ENCODE assay signal across 10 cellular contexts in genomic region chr17:39057807-39058206, GRCh38.
DNase-seq lines count a peak whose midpoint lies in the region; ATAC-seq and TF ChIP-seq lines count a peak whose summit lies in the region.
"Had no signal": no experiment of that assay in that cellular context is flagged by ENCODE, and none has a peak within 500 bp of the region (broad histone marks: within the 10 kb centered on the region; RNA-seq: fewer than 3 reads in every experiment).

No MANE protein-coding gene starts in this region.

- no peak overlapping the region for H3K56ac ChIP-seq in mesendoderm (ENCODE audit: low read length)

- peaks cover 16% of the 10 kb centered on the region for H3K4me1 Mint-ChIP-seq in WTC11
- H3K4me1 Mint-ChIP-seq in type B pancreatic cell (ENCODE audit: unreplicated experiment) = peaks cover 14% of the 10 kb centered on the region
- H3K4me1 Mint-ChIP-seq in stimulated activated naive B cell treated with anti-CD40 and anti-IgM and Interleukin-4, amounts not matched to agents 10 μg/mL and 1 μg/mL and 100 μg/mL, for 72 hours = peaks cover 2 to 9% of the 10 kb centered on the region in 2 donors

- peaks cover 0 to 35% (median 6%) of the 10 kb centered on the region in 12 donors for H3K4me1 ChIP-seq in heart left ventricle
- peaks cover 4% of the 10 kb centered on the region for H3K4me1 ChIP-seq in iPS-18a (ENCODE audit: control insufficient read depth, low read depth, low read length)
- peaks cover 8% of the 10 kb centered on the region for H3K4me1 ChIP-seq in osteoblast (ENCODE audit: insufficient read depth, low read length)
- H3K4me1 ChIP-seq in mesendoderm (ENCODE audit: control insufficient read depth, low read depth, low read length) = no peaks in the 10 kb centered on the region

- no peaks in the 10 kb centered on the region for H3K9me3 ChIP-seq in heart left ventricle
- no peaks in the 10 kb centered on the region for H3K9me3 ChIP-seq in iPS-18a (ENCODE audit: control insufficient read depth, low read depth, low read length)
- H3K9me3 ChIP-seq in osteoblast (ENCODE audit: low read depth, low read length) = no peaks in the 10 kb centered on the region

- no peak for DNase-seq in heart left ventricle
- DNase-seq in left cardiac atrium = no peak
- DNase-seq in WTC11 (ENCODE audit: low spot score) = no peak
- no peak for DNase-seq in type B pancreatic cell (ENCODE audit: extremely low spot score, unreplicated experiment)
- DNase-seq in stimulated activated naive B cell treated with anti-CD40 and anti-IgM and Interleukin-4, amounts not matched to agents 10 μg/mL and 1 μg/mL and 100 μg/mL, for 72 hours = no peak
- DNase-seq in osteoblast (ENCODE audit: insufficient read length, low spot score, missing footprints) = no peak
- DNase-seq in mesendoderm = no peak
- DNase-seq: DMS79; stimulated activated CD4-positive, alpha-beta T cell treated with anti-CD3 and anti-CD28 coated beads, Interleukin-4, amount 100 ng/mL, for 4 hours had no signal

- H3K36me3 ChIP-seq in heart left ventricle (no peaks in the 10 kb centered on the region), iPS-18a (ENCODE audit: control insufficient read depth, low read depth, low read length) (no peaks in the 10 kb centered on the region), osteoblast (ENCODE audit: insufficient read depth, low read length) (no peaks in the 10 kb centered on the region), mesendoderm (ENCODE audit: control insufficient read depth, insufficient read depth, low read length) (no peaks in the 10 kb centered on the region)

- CTCF ChIA-PET in WTC11 (lab: Charles Lee) = interaction anchor here (1.4 to 1.8 kb wide), 2 partner anchors 96 to 107 kb away, joined by 4 to 6 read pairs; no protein-coding TSS in a partner anchor

- no peak for TF ChIP-seq POLR2A in heart left ventricle (IDR thresholded peaks at IDR 0.05)

- no peaks in the 10 kb centered on the region for H3K79me1 ChIP-seq in mesendoderm (ENCODE audit: low read length)

- H2BK120ac ChIP-seq in mesendoderm (ENCODE audit: low read depth, low read length) = no peak overlapping the region

- H3K27ac Mint-ChIP-seq in WTC11 (no peak overlapping the region), type B pancreatic cell (no peak overlapping the region)
- H3K27ac Mint-ChIP-seq in stimulated activated naive B cell treated with anti-CD40 and anti-IgM and Interleukin-4, amounts not matched to agents 10 μg/mL and 1 μg/mL and 100 μg/mL, for 72 hours = no peak overlapping the region

- intact Hi-C loops in heart left ventricle (cut with DNase I) = loop anchor here in 4 of 10 donors (5.0 to 10.0 kb wide), 3 partner anchors 53 to 76 kb away; no protein-coding TSS in a partner anchor
- intact Hi-C loops in left cardiac atrium (cut with DNase I) = no loop called here

- no peak overlapping the region for H2BK5ac ChIP-seq in mesendoderm (ENCODE audit: low read length)

- no peak overlapping the region for H3K4me2 ChIP-seq in osteoblast (ENCODE audit: insufficient read depth, low read length)
- H3K4me2 ChIP-seq in mesendoderm (ENCODE audit: low read length) = no peak overlapping the region

- H4K8ac ChIP-seq in mesendoderm (ENCODE audit: low read depth, low read length) = no peak overlapping the region

- H3K27me3 Mint-ChIP-seq in WTC11 (ENCODE audit: low read depth) (no peaks in the 10 kb centered on the region), type B pancreatic cell (peaks cover 12% of the 10 kb centered on the region)
- peaks cover 1 to 6% of the 10 kb centered on the region in 2 donors for H3K27me3 Mint-ChIP-seq in stimulated activated naive B cell treated with anti-CD40 and anti-IgM and Interleukin-4, amounts not matched to agents 10 μg/mL and 1 μg/mL and 100 μg/mL, for 72 hours

- H3K23ac ChIP-seq in mesendoderm (ENCODE audit: low read length) = no peak overlapping the region

- H4K5ac ChIP-seq in mesendoderm (ENCODE audit: low read length) = no peak overlapping the region

- ATAC-seq in heart left ventricle (no peak), left cardiac atrium (no peak), WTC11 (no peak)
- ATAC-seq in stimulated activated naive B cell treated with anti-CD40 and anti-IgM and Interleukin-4, amounts not matched to agents 10 μg/mL and 1 μg/mL and 100 μg/mL, for 72 hours (replicated peaks) = no peak

- WGBS in heart left ventricle, 4 donors = 69 to 78% (median 73%) methylated on average over 8 of the region's 8 CpGs
- no CpG with 5 or more reads among the region's 8 CpGs for WGBS in mesendoderm (ENCODE audit: extremely low coverage, insufficient coverage, low lambda C conversion rate)

- H3K4me3 ChIP-seq in heart left ventricle (peak overlapping the region in 9 of 12 donors; percentile 39 to 71 (median 63)), iPS-18a (ENCODE audit: low read length) (peak overlapping the region; percentile 75), osteoblast (ENCODE audit: insufficient read depth, low read length) (no peak overlapping the region), mesendoderm (ENCODE audit: low read length) (no peak overlapping the region)

- peak overlapping the region in 2 of 12 donors; percentile 41 to 69 for H3K27ac ChIP-seq in heart left ventricle
- no peak overlapping the region for H3K27ac ChIP-seq in iPS-18a (ENCODE audit: low read length)
- H3K27ac ChIP-seq in osteoblast (ENCODE audit: low read depth, low read length) = no peak overlapping the region
- no peak overlapping the region for H3K27ac ChIP-seq in mesendoderm (ENCODE audit: low read depth, low read length)

- no peaks in the 10 kb centered on the region for H4K20me1 ChIP-seq in osteoblast (ENCODE audit: insufficient read depth, low read length)

- H3K79me2 ChIP-seq in osteoblast (ENCODE audit: insufficient read depth, low read length) = no peaks in the 10 kb centered on the region
- no peaks in the 10 kb centered on the region for H3K79me2 ChIP-seq in mesendoderm (ENCODE audit: control insufficient read depth, insufficient read depth, low read length)

- POLR2A ChIA-PET in WTC11 (lab: Charles Lee) = no interaction called here

- H2AFZ ChIP-seq in osteoblast (ENCODE audit: low read length) = no peak overlapping the region

- H3K4me3 Mint-ChIP-seq in WTC11 (peak overlapping the region; percentile 82), type B pancreatic cell (peak overlapping the region; percentile 88)
- H3K4me3 Mint-ChIP-seq in stimulated activated naive B cell treated with anti-CD40 and anti-IgM and Interleukin-4, amounts not matched to agents 10 μg/mL and 1 μg/mL and 100 μg/mL, for 72 hours = no peak overlapping the region

- H2BK15ac ChIP-seq in mesendoderm (replicated peaks; ENCODE audit: low read depth) = no peak overlapping the region

- H3K9me3 Mint-ChIP-seq in WTC11 (peaks cover 7% of the 10 kb centered on the region), type B pancreatic cell (no peaks in the 10 kb centered on the region)
- no peaks in the 10 kb centered on the region for H3K9me3 Mint-ChIP-seq in stimulated activated naive B cell treated with anti-CD40 and anti-IgM and Interleukin-4, amounts not matched to agents 10 μg/mL and 1 μg/mL and 100 μg/mL, for 72 hours

- TF ChIP-seq CTCF in heart left ventricle (IDR thresholded peaks at IDR 0.05) = no peak
- no peak for TF ChIP-seq CTCF in WTC11 (IDR thresholded peaks at IDR 0.05)
- TF ChIP-seq CTCF in type B pancreatic cell (conservative IDR thresholded peaks at IDR 0.05) = no peak
- TF ChIP-seq CTCF in osteoblast (IDR thresholded peaks at IDR 0.05; ENCODE audit: extremely low read depth, low read depth, low read length) = no peak

- no peak overlapping the region for H3K4ac ChIP-seq in mesendoderm (ENCODE audit: low read depth, low read length)

- H3K18ac ChIP-seq in mesendoderm (ENCODE audit: low read length) = no peak overlapping the region

- H3K36me3 Mint-ChIP-seq in WTC11 (peaks cover 8% of the 10 kb centered on the region), type B pancreatic cell (no peaks in the 10 kb centered on the region)
- no peaks in the 10 kb centered on the region for H3K36me3 Mint-ChIP-seq in stimulated activated naive B cell treated with anti-CD40 and anti-IgM and Interleukin-4, amounts not matched to agents 10 μg/mL and 1 μg/mL and 100 μg/mL, for 72 hours

- no peaks in the 10 kb centered on the region for H3K27me3 ChIP-seq in heart left ventricle
- H3K27me3 ChIP-seq in iPS-18a (ENCODE audit: control insufficient read depth, insufficient read depth, low read length) = no peaks in the 10 kb centered on the region
- H3K27me3 ChIP-seq in osteoblast (ENCODE audit: insufficient read depth, low read length) = peaks cover 20% of the 10 kb centered on the region
- H3K27me3 ChIP-seq in mesendoderm (ENCODE audit: insufficient read depth, low read length, poor library complexity) = no peaks in the 10 kb centered on the region

- H3K9ac ChIP-seq in iPS-18a (ENCODE audit: low read length) (no peak overlapping the region), mesendoderm (ENCODE audit: low read length) (no peak overlapping the region)

- no peak overlapping the region for H2AK5ac ChIP-seq in mesendoderm (ENCODE audit: low read length)

TF ChIP-seq in WTC11, 78 proteins besides CTCF, POLR2A, EP300 and RAD21 (continues in another document):
- TF ChIP-seq SP1 (CRISPR knock-in tag; conservative IDR thresholded peaks at IDR 0.05) = no peak
- TF ChIP-seq, protein P1, sequence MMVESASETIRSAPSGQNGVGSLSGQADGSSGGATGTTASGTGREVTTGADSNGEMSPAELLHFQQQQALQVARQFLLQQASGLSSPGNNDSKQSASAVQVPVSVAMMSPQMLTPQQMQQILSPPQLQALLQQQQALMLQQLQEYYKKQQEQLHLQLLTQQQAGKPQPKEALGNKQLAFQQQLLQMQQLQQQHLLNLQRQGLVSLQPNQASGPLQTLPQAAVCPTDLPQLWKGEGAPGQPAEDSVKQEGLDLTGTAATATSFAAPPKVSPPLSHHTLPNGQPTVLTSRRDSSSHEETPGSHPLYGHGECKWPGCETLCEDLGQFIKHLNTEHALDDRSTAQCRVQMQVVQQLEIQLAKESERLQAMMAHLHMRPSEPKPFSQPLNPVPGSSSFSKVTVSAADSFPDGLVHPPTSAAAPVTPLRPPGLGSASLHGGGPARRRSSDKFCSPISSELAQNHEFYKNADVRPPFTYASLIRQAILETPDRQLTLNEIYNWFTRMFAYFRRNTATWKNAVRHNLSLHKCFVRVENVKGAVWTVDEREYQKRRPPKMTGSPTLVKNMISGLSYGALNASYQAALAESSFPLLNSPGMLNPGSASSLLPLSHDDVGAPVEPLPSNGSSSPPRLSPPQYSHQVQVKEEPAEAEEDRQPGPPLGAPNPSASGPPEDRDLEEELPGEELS (CRISPR knock-in tag; IDR thresholded peaks at IDR 0.05) = no peak
- no peak for TF ChIP-seq MLX (CRISPR knock-in tag; IDR thresholded peaks at IDR 0.05)
- no peak for TF ChIP-seq ZNF219 (CRISPR knock-in tag; IDR thresholded peaks at IDR 0.05; ENCODE audit: borderline replicate concordance)

Comparison
In these comparisons a context has a peak if more than half of its experiments do, and no peak if none do; other contexts are left out.
1. H3K4me3 ChIP-seq: peak in heart left ventricle (9 of 12) and iPS-18a (single experiment); none in osteoblast (single experiment) and mesendoderm (single experiment).
2. H3K4me3 Mint-ChIP-seq: peak in WTC11 (single experiment) and type B pancreatic cell (single experiment); none in stimulated activated naive B cell treated with anti-CD40 and anti-IgM and Interleukin-4, amounts not matched to agents 10 μg/mL and 1 μg/mL and 100 μg/mL, for 72 hours (0 of 2).